ENCODE assay signal across 2 cellular contexts in genomic region chr6:145468534-145468933, GRCh38.
A peak's percentile ranks its signal among the peaks of the same experiment; 100 is the strongest.
TF ChIP-seq lines count a peak whose summit lies in the region.

No MANE protein-coding gene starts in this region.

TF ChIP-seq in liver, 16 proteins besides CTCF, POLR2A, EP300 and RAD21 (continued from another document):
- TF ChIP-seq HNF4G (IDR thresholded peaks at IDR 0.05): peak; percentile 62
- no peak for TF ChIP-seq REST (IDR thresholded peaks at IDR 0.05)

TF ChIP-seq in HepG2, 621 proteins besides CTCF, POLR2A, EP300 and RAD21 (continued from another document):
- TF ChIP-seq HNF1A (IDR thresholded peaks at IDR 0.05; ENCODE audit: low read depth): no peak
- no peak for TF ChIP-seq HNF1A (CRISPR knock-in tag; IDR thresholded peaks at IDR 0.05; ENCODE audit: borderline replicate concordance)
- no peak for TF ChIP-seq ZNF501 (CRISPR knock-in tag; IDR thresholded peaks at IDR 0.05)
- TF ChIP-seq ZNF503 (CRISPR knock-in tag; IDR thresholded peaks at IDR 0.05): no peak
- no peak for TF ChIP-seq ADNP (CRISPR knock-in tag; IDR thresholded peaks at IDR 0.05)
- TF ChIP-seq ELF4 (CRISPR knock-in tag; IDR thresholded peaks at IDR 0.05; ENCODE audit: borderline replicate concordance): no peak
TF ChIP-seq in HepG2: peak in this region for 0.
